8 cellular contexts compared by ENCODE assay signal in the genomic region with DNA sequence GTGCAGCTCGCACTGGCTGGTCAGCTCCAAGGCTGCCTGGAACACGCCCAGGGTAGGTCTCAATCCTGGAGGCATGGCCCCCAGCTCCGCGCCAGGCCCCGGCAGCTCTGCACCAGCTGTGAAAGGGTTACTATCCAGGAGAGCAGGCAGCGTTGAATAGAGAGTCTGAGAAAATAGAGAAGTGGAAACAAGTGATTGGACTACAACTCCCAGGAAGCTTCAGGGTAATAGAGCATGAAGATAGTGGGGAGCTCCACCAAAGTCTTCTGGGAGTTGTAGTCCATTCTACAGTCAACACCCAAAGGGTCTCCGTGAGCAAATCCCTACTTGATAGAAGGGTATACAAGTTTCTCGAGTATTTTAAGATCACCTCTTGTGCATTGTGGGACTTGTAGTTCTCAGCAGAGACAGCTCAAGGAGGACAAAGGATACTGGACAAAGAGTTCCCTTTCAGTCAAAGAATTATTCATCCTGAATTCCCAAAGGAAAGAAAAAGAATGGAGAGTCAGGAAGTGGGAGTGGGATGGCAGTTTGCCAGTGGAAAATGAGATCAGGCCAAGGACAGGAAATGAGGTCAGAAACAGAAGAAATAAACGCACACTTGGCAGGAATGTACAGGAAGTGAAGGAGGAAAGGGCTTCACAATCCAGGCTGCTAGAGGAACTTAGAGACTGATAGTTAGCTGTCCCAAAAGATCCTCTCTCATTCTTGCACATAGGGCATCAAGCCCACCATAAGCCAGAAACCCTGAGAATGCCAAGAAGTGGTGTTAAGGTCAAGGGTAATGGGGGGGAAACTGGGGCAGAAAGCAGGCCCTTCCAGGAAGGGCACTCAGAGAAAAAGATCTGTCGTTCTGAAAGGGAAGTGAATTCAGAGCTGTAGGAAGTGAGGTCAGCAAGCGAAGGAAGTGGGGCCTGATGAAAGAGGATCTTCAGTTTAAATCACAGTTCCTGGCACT. TPM values are rescaled to one million over a fixed set of nuclear protein-coding genes. Genes with fewer than 3 reads are reported as not detected.
DNase-seq lines count a peak whose midpoint lies in the region; ATAC-seq and TF ChIP-seq lines count a peak whose summit lies in the region.

No MANE protein-coding gene starts in this region.

- no peak overlapping the region for H3K4me3 ChIP-seq in ACC112 (ENCODE audit: low read depth, low read length)
- no peak overlapping the region for H3K4me3 ChIP-seq in GM12865 (ENCODE audit: low read depth, low read length)
- no peak overlapping the region for H3K4me3 ChIP-seq in parathyroid adenoma (ENCODE audit: low read depth, low read length)

- H3K27me3 ChIP-seq in ACC112 (ENCODE audit: insufficient read depth, low read length) (no peaks in the 10 kb centered on the region), parathyroid adenoma (ENCODE audit: control insufficient read depth, insufficient read depth, low read length) (no peaks in the 10 kb centered on the region)

- no peak for ATAC-seq in HG03159 (IDR thresholded peaks at IDR 0.05; ENCODE audit: unreplicated experiment)

- DNase-seq in GM12865 (ENCODE audit: low read depth) (peak; percentile 63), NCI-H748 (lab: John Stamatoyannopoulos, UW; ENCODE audit: unreplicated experiment) (peak; percentile 61), globus pallidus (ENCODE audit: low spot score) (peak; percentile 63), posterior vena cava (ENCODE audit: low spot score) (no peak)

- H3K27ac Mint-ChIP-seq in activated naive CD8-positive, alpha-beta T cell = peak overlapping the region; percentile 93

- H3K4me3 Mint-ChIP-seq in activated naive CD8-positive, alpha-beta T cell = peak overlapping the region; percentile 80

- H3K4me2 ChIP-seq in parathyroid adenoma (ENCODE audit: low read length) = peak overlapping the region; percentile 4

- H2AFZ ChIP-seq in ACC112 (ENCODE audit: low read length, unreplicated experiment) (no peak overlapping the region), parathyroid adenoma (peak overlapping the region; percentile 47)

- peaks cover 26% of the 10 kb centered on the region for H3K4me1 Mint-ChIP-seq in activated naive CD8-positive, alpha-beta T cell (ENCODE audit: low read depth)

- no peaks in the 10 kb centered on the region for H3K9me3 ChIP-seq in parathyroid adenoma (ENCODE audit: control insufficient read depth, low read length)

- H3K36me3 ChIP-seq in ACC112 (ENCODE audit: insufficient read depth, low read length) (peaks cover 5% of the 10 kb centered on the region; the same call in 1 of the 2 replicates), parathyroid adenoma (ENCODE audit: control insufficient read depth, insufficient read depth, low read length) (no peaks in the 10 kb centered on the region)

- peak overlapping the region; percentile 89 for H3K27ac ChIP-seq in ACC112 (ENCODE audit: low read depth, low read length)
- peak overlapping the region; percentile 77 for H3K27ac ChIP-seq in parathyroid adenoma

- peaks cover 10% of the 10 kb centered on the region for H3K36me3 Mint-ChIP-seq in activated naive CD8-positive, alpha-beta T cell

- no peak overlapping the region for H3K9ac ChIP-seq in parathyroid adenoma

- intact Hi-C loops in posterior vena cava (cut with DNase I) = no loop called here

- H3K27me3 Mint-ChIP-seq in activated naive CD8-positive, alpha-beta T cell = no peaks in the 10 kb centered on the region

- H3K79me2 ChIP-seq in ACC112 (ENCODE audit: control insufficient read depth, insufficient read depth, low read length, unreplicated experiment) (peaks cover 5% of the 10 kb centered on the region), parathyroid adenoma (no peaks in the 10 kb centered on the region)

- H3K4me1 ChIP-seq in ACC112 (ENCODE audit: control insufficient read depth, insufficient read depth, low read length, unreplicated experiment) = peaks cover 11% of the 10 kb centered on the region
- no peaks in the 10 kb centered on the region for H3K4me1 ChIP-seq in parathyroid adenoma

- H3K9me3 Mint-ChIP-seq in activated naive CD8-positive, alpha-beta T cell (ENCODE audit: low read depth) = peaks cover 11% of the 10 kb centered on the region

- no peak for TF ChIP-seq CTCF in GM12865 (IDR thresholded peaks at IDR 0.05; ENCODE audit: insufficient read depth, low read depth, low read length, missing control alignments)
- TF ChIP-seq CTCF in parathyroid adenoma (IDR thresholded peaks at IDR 0.05) = no peak

RNA-seq across cellular contexts. Expression of a gene that starts 5.5 kb away (rescaled TPM):
- total RNA-seq in posterior vena cava = 1 to 10 TPM in 1 of 2 donors, under 1 TPM in 1; 0.90 to 1.1 TPM

RNA-seq across cellular contexts. Expression of a gene that starts 15.3 kb away (rescaled TPM):
- 10 to 100 TPM; 13.8 to 19.2 TPM for total RNA-seq in posterior vena cava

RNA-seq across cellular contexts. Expression of a gene that starts 21.6 kb away (rescaled TPM):
- under 1 TPM; 0.52 to 0.56 TPM for total RNA-seq in posterior vena cava

RNA-seq across cellular contexts. Expression of a gene that starts 27.4 kb away (rescaled TPM):
- 1 to 10 TPM; 1.5 to 2.1 TPM for total RNA-seq in posterior vena cava

RNA-seq across cellular contexts. Expression of a gene that starts 29.3 kb away (rescaled TPM):
- total RNA-seq in posterior vena cava = not detected
